8 cellular contexts compared by ENCODE assay signal in genomic region chr6:27495386-27496135, GRCh38. TPM values are rescaled to one million over a fixed set of nuclear protein-coding genes. Genes with fewer than 3 reads are reported as not detected.
DNase-seq lines count a peak whose midpoint lies in the region; ATAC-seq and TF ChIP-seq lines count a peak whose summit lies in the region.

No MANE protein-coding gene starts in this region.

- peak; percentile 57 for ATAC-seq in GM21367 (IDR thresholded peaks at IDR 0.05; ENCODE audit: unreplicated experiment)
- ATAC-seq in left cardiac atrium = peak; percentile 87 to 98
- peak; percentile 92 for ATAC-seq in sciatic nerve
- no peak for ATAC-seq in GM21717 (IDR thresholded peaks at IDR 0.05; ENCODE audit: unreplicated experiment)
- no peak for ATAC-seq in HG03045 (IDR thresholded peaks at IDR 0.05; ENCODE audit: unreplicated experiment)

- H3K4me3 ChIP-seq in AG10803 (ENCODE audit: low read length) = peak overlapping the region; percentile 73

- TF ChIP-seq CTCF in AG10803 (conservative IDR thresholded peaks at IDR 0.05; ENCODE audit: low read length) = peak; percentile 35

- intact Hi-C loops in left cardiac atrium (cut with DNase I) = no loop called here
- intact Hi-C loops in sciatic nerve (cut with DNase I) = no loop called here

- DNase-seq in AG10803 (ENCODE audit: low read depth) = peak; percentile 86
- peak; percentile 83 for DNase-seq in NCI-H82 (lab: John Stamatoyannopoulos, UW)
- DNase-seq in activated naive CD4-positive, alpha-beta T cell treated with anti-CD3 and anti-CD28 coated beads, Interleukin-2, amount 50 U/mL, for 16 hours = peak; percentile 67
- peak; percentile 60 for DNase-seq in left cardiac atrium
- peak; percentile 70 for DNase-seq in sciatic nerve (ENCODE audit: low spot score)

RNA-seq across cellular contexts. Expression of gene ZNF184, which starts 22.7 kb away (rescaled TPM):
- 1 to 10 TPM; 3.5 to 4.3 TPM for total RNA-seq in left cardiac atrium
- total RNA-seq in sciatic nerve = 10.6 TPM

Comparison
In these comparisons a context has a peak if more than half of its experiments do, and no peak if none do; other contexts are left out.
1. ATAC-seq: peak in GM21367 (single experiment), left cardiac atrium (2 of 2) and sciatic nerve (single experiment); none in GM21717 (single experiment) and HG03045 (single experiment).
2. Peak in every context shown above with its lines, with median percentiles within 50 percentile points of each other: DNase-seq.